In genomic region chr3:11394397-11394796, GRCh38 we compare ENCODE assay signal across 34 cellular contexts.
"Had no signal": no experiment of that assay in that cellular context is flagged by ENCODE, and none has a peak within 500 bp of the region (broad histone marks: within the 10 kb centered on the region; RNA-seq: fewer than 3 reads in every experiment).

No MANE protein-coding gene starts in this region.

- H3K27ac ChIP-seq: body of pancreas, brain microvascular endothelial cell, breast epithelium, VCaP had no signal

- ATAC-seq: activated CD8-positive, alpha-beta memory T cell treated with anti-CD3 and anti-CD28 coated beads, Interleukin-2, amount 10 ng/mL, durations not matched to agents 7 days and 5 days; activated CD8-positive, alpha-beta T cell treated with anti-CD3 and anti-CD28 coated beads, Interleukin-2, amount 10 ng/mL, durations not matched to agents 7 days and 5 days; activated naive CD8-positive, alpha-beta T cell treated with anti-CD3 and anti-CD28 coated beads, Interleukin-2, amount 50 U/mL, for 24 hours; body of pancreas; T-cell had no signal

- FAIRE-seq: astrocyte, TTC549 had no signal

- H3K27me3 Mint-ChIP-seq: activated B cell treated with CpG ODN at 0.5 μM for 24 hours; activated CD4-positive, alpha-beta memory T cell treated with anti-CD3 and anti-CD28 coated beads, Interleukin-2, amount 10 ng/mL, durations not matched to agents 7 days and 5 days; activated CD4-positive, alpha-beta T cell treated with anti-CD3 and anti-CD28 coated beads, Interleukin-2, amount 10 ng/mL, durations not matched to agents 7 days and 5 days; activated CD8-positive, alpha-beta memory T cell treated with anti-CD3 and anti-CD28 coated beads, Interleukin-2, amount 10 ng/mL, durations not matched to agents 7 days and 5 days; activated naive CD4-positive, alpha-beta T cell treated with anti-CD3 and anti-CD28 coated beads, Interleukin-2, amount 10 ng/mL, durations not matched to agents 7 days and 5 days; activated naive CD4-positive, alpha-beta T cell treated with anti-CD3 and anti-CD28 coated beads, Interleukin-2, amount 50 U/mL, for 24 hours; activated naive CD8-positive, alpha-beta T cell; activated naive CD8-positive, alpha-beta T cell treated with anti-CD3 and anti-CD28 coated beads, Interleukin-2, amount 10 ng/mL, durations not matched to agents 7 days and 5 days; activated naive CD8-positive, alpha-beta T cell treated with anti-CD3 and anti-CD28 coated beads, Interleukin-2, amount 50 U/mL, for 24 hours; activated T-cell treated with anti-CD3 and anti-CD28 coated beads, Interleukin-2, amount 50 U/mL, for 24 hours; central memory CD8-positive, alpha-beta T cell; T-cell had no signal

- H3K27ac Mint-ChIP-seq: activated B cell treated with CpG ODN at 0.5 μM for 24 hours; activated CD4-positive, alpha-beta memory T cell treated with anti-CD3 and anti-CD28 coated beads, Interleukin-2, amount 10 ng/mL, durations not matched to agents 7 days and 5 days; activated CD4-positive, alpha-beta T cell treated with anti-CD3 and anti-CD28 coated beads, Interleukin-2, amount 10 ng/mL, durations not matched to agents 7 days and 5 days; activated CD8-positive, alpha-beta memory T cell treated with anti-CD3 and anti-CD28 coated beads, Interleukin-2, amount 10 ng/mL, durations not matched to agents 7 days and 5 days; activated CD8-positive, alpha-beta T cell treated with anti-CD3 and anti-CD28 coated beads, Interleukin-2, amount 10 ng/mL, durations not matched to agents 7 days and 5 days; activated naive CD4-positive, alpha-beta T cell treated with anti-CD3 and anti-CD28 coated beads, Interleukin-2, amount 10 ng/mL, durations not matched to agents 7 days and 5 days; activated naive CD4-positive, alpha-beta T cell treated with anti-CD3 and anti-CD28 coated beads, Interleukin-2, amount 50 U/mL, for 24 hours; activated naive CD8-positive, alpha-beta T cell; activated naive CD8-positive, alpha-beta T cell treated with anti-CD3 and anti-CD28 coated beads, Interleukin-2, amount 10 ng/mL, durations not matched to agents 7 days and 5 days; activated naive CD8-positive, alpha-beta T cell treated with anti-CD3 and anti-CD28 coated beads, Interleukin-2, amount 50 U/mL, for 24 hours; activated T-cell treated with anti-CD3 and anti-CD28 coated beads, Interleukin-2, amount 50 U/mL, for 24 hours; activated T-helper 2 cell treated with anti-CD3 and anti-CD28 coated beads, Interferon-gamma antibody, Interleukin-2, Interleukin-4, amounts not matched to agents 10 μg/mL and 5 μg/mL and 100 μg/mL, durations not matched to agents 14 hours and 24 hours and 36 hours; T-cell; T-helper 2 cell treated with Interferon-gamma antibody and Interleukin-4, amounts not matched to agents 5 μg/mL and 100 μg/mL, for 36 hours had no signal

- H3K4me3 ChIP-seq: body of pancreas, breast epithelium had no signal

- H3K36me3 Mint-ChIP-seq: activated CD8-positive, alpha-beta memory T cell treated with anti-CD3 and anti-CD28 coated beads, Interleukin-2, amount 10 ng/mL, durations not matched to agents 7 days and 5 days had no signal

- DNase-seq: activated B cell treated with CpG ODN at 0.5 μM for 24 hours; activated CD4-positive, alpha-beta memory T cell treated with anti-CD3 and anti-CD28 coated beads, Interleukin-2, amount 10 ng/mL, durations not matched to agents 7 days and 5 days; activated CD4-positive, alpha-beta T cell treated with anti-CD3 and anti-CD28 coated beads for 48 hours; activated CD4-positive, alpha-beta T cell treated with anti-CD3 and anti-CD28 coated beads, Interleukin-2, amount 10 ng/mL, durations not matched to agents 7 days and 5 days; activated CD4-positive, alpha-beta T cell treated with anti-CD3 and anti-CD28 coated beads, Interleukin-2, amount 50 U/mL, for 48 hours; activated CD4-positive, CD25-positive, alpha-beta regulatory T cell treated with anti-CD3 and anti-CD28 coated beads, Interleukin-2, amount 50 U/mL, for 72 hours; activated CD8-positive, alpha-beta memory T cell treated with anti-CD3 and anti-CD28 coated beads for 24 hours; activated CD8-positive, alpha-beta memory T cell treated with anti-CD3 and anti-CD28 coated beads, Interleukin-2, amount 10 ng/mL, durations not matched to agents 7 days and 5 days; activated CD8-positive, alpha-beta memory T cell treated with anti-CD3 and anti-CD28 coated beads, Interleukin-2, amount 50 U/mL, for 48 hours; activated CD8-positive, alpha-beta T cell treated with anti-CD3 and anti-CD28 coated beads, Interleukin-2, amount 10 ng/mL, durations not matched to agents 7 days and 5 days; activated effector memory CD4-positive, alpha-beta T cell treated with Interleukin-2 at 50 U/mL for 16 hours; activated gamma-delta T cell; activated naive CD4-positive, alpha-beta T cell treated with anti-CD3 and anti-CD28 coated beads, Interleukin-2, amount 10 ng/mL, durations not matched to agents 7 days and 5 days; activated naive CD4-positive, alpha-beta T cell treated with Interleukin-2 at 50 U/mL for 16 hours; activated naive CD8-positive, alpha-beta T cell treated with anti-CD3 and anti-CD28 coated beads, Interleukin-2, amount 10 ng/mL, durations not matched to agents 7 days and 5 days; activated naive CD8-positive, alpha-beta T cell treated with anti-CD3 and anti-CD28 coated beads, Interleukin-2, amount 50 U/mL, for 24 hours; activated T-cell treated with anti-CD3 and anti-CD28 coated beads, Interleukin-2, amount 50 U/mL, for 24 hours; activated T-cell treated with anti-CD3 and anti-CD28 coated beads, Interleukin-2, amount 50 U/mL, for 48 hours; amygdala; aorta; body of pancreas; brain microvascular endothelial cell; T-cell; T-helper 2 cell; T-helper 9 cell had no signal

- H3K36me3 ChIP-seq: brain microvascular endothelial cell, breast epithelium had no signal

- H3K27me3 ChIP-seq: body of pancreas, brain microvascular endothelial cell, breast epithelium had no signal

- H3K4me3 Mint-ChIP-seq: activated B cell treated with CpG ODN at 0.5 μM for 24 hours; activated CD4-positive, alpha-beta memory T cell treated with anti-CD3 and anti-CD28 coated beads, Interleukin-2, amount 10 ng/mL, durations not matched to agents 7 days and 5 days; activated CD4-positive, alpha-beta T cell treated with anti-CD3 and anti-CD28 coated beads, Interleukin-2, amount 10 ng/mL, durations not matched to agents 7 days and 5 days; activated CD8-positive, alpha-beta memory T cell treated with anti-CD3 and anti-CD28 coated beads, Interleukin-2, amount 10 ng/mL, durations not matched to agents 7 days and 5 days; activated CD8-positive, alpha-beta T cell treated with anti-CD3 and anti-CD28 coated beads, Interleukin-2, amount 10 ng/mL, durations not matched to agents 7 days and 5 days; activated naive CD4-positive, alpha-beta T cell treated with anti-CD3 and anti-CD28 coated beads, Interleukin-2, amount 10 ng/mL, durations not matched to agents 7 days and 5 days; activated naive CD4-positive, alpha-beta T cell treated with anti-CD3 and anti-CD28 coated beads, Interleukin-2, amount 50 U/mL, for 24 hours; activated naive CD8-positive, alpha-beta T cell; activated naive CD8-positive, alpha-beta T cell treated with anti-CD3 and anti-CD28 coated beads, Interleukin-2, amount 10 ng/mL, durations not matched to agents 7 days and 5 days; activated naive CD8-positive, alpha-beta T cell treated with anti-CD3 and anti-CD28 coated beads, Interleukin-2, amount 50 U/mL, for 24 hours; activated T-cell treated with anti-CD3 and anti-CD28 coated beads, Interleukin-2, amount 50 U/mL, for 24 hours; central memory CD8-positive, alpha-beta T cell; T-cell; T-helper 2 cell treated with Interferon-gamma antibody and Interleukin-4, amounts not matched to agents 5 μg/mL and 100 μg/mL, for 36 hours had no signal

- H3K9me3 ChIP-seq: body of pancreas, breast epithelium had no signal

- H3K4me1 Mint-ChIP-seq: activated B cell treated with CpG ODN at 0.5 μM for 24 hours had no signal
